8 cellular contexts compared by ENCODE assay signal in the genomic region with DNA sequence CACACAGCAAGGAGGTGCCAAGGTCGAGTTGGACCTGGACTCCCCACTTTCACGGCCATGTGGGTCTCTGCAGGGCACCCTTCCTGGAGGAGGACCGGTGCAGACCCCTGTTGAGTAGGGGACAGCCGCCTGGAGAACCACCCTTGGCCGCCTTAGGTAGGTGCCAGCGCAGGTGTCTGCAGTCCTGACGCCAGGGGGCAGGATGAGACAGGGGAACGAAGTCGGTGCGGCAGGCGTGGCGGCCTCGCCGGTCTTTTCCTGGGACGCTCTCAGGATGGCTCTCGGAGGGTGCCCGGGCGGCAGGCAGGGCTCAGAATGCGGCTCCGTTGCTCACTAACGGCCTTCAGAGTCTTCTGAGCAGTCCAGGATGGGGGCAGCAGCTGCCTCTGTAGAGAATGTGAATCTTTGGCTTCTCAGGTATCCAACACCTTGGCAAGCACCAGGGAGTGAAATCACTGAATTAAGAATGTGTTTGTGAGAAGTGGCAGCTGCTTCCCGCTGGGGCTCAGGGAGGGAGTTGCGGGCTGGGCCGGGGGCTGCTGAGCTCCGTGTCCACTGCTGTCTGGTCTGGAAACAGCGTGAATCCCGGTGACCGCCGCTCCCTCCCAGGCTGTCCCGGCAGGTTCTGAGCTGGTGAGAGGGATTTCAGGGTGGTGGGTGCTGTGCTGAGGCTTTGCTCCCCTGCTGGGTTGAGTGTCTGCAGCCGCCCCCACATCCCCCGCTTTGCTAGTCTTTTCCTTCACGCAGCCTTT. TPM values are rescaled to one million over a fixed set of nuclear protein-coding genes. Genes with fewer than 3 reads are reported as not detected.
DNase-seq lines count a peak whose midpoint lies in the region; ATAC-seq and TF ChIP-seq lines count a peak whose summit lies in the region.

No MANE protein-coding gene starts in this region.

- intact Hi-C loops in dorsolateral prefrontal cortex (cut with DNase I) = loop anchor here (5.0 to 10.0 kb wide), 2 partner anchors 741 to 914 kb away; a partner anchor contains a TSS

- H2AFZ ChIP-seq in GM23248 = no peak overlapping the region

- TF ChIP-seq CTCF in dorsolateral prefrontal cortex (IDR thresholded peaks at IDR 0.05 in 54 of 56, conservative IDR thresholded peaks at IDR 0.05 in 2 of 56; ENCODE audit: low read depth in 1 of 56, partially characterized antibody in 56 of 56) = peak; percentile 45 to 83 (median 69)
- peak; percentile 59 for TF ChIP-seq CTCF in lung (IDR thresholded peaks at IDR 0.05; ENCODE audit: control extremely low read depth, extremely low read depth)

- peak overlapping the region in 5 of 10 experiments; percentile 11 to 44 (median 28); a peak in 6 of 20 replicates for H3K4me3 ChIP-seq in BLaER1 treated with 17β-estradiol and CSF1 and Interleukin-3, amounts not matched to agents 10 nM and 100 nM
- H3K4me3 ChIP-seq in GM23248 (no peak overlapping the region), dorsolateral prefrontal cortex (peak overlapping the region in 16 of 59 donors; percentile 7 to 39 (median 22)), lung (no peak overlapping the region)

- in situ Hi-C loops in GM23248 (cut with MboI) = loop anchor here (25.0 kb wide), 1 partner anchor 2001 kb away; no protein-coding TSS in a partner anchor

- H3K9me2 ChIP-seq in GM23248 (ENCODE audit: insufficient read depth) = no peaks in the 10 kb centered on the region

- peak overlapping the region in 2 of 11 experiments; percentile 20 to 38; a peak in 1 of 22 replicates for H3K27ac ChIP-seq in BLaER1 treated with 17β-estradiol and CSF1 and Interleukin-3, amounts not matched to agents 10 nM and 100 nM
- H3K27ac ChIP-seq in GM23248 (no peak overlapping the region), dorsolateral prefrontal cortex (no peak overlapping the region), lung (ENCODE audit: low read depth in 1 of 2, low read length in 1 of 2) (no peak overlapping the region)

- no peaks in the 10 kb centered on the region for H3K36me3 ChIP-seq in BLaER1 treated with 17β-estradiol and CSF1 and Interleukin-3, amounts not matched to agents 10 nM and 100 nM
- H3K36me3 ChIP-seq in GM23248 (ENCODE audit: low read depth) = no peaks in the 10 kb centered on the region
- no peaks in the 10 kb centered on the region for H3K36me3 ChIP-seq in lung (ENCODE audit: control insufficient read depth in 2 of 2, insufficient read depth in 2 of 2, low read length in 2 of 2)

- no peaks in the 10 kb centered on the region for H3K79me2 ChIP-seq in GM23248 (ENCODE audit: insufficient read depth)

- peaks cover 0 to 49% (median 0%) of the 10 kb centered on the region in 11 experiments; a peak in 5 of 22 replicates for H4K20me1 ChIP-seq in BLaER1 treated with 17β-estradiol and CSF1 and Interleukin-3, amounts not matched to agents 10 nM and 100 nM
- H4K20me1 ChIP-seq in GM23248 (ENCODE audit: insufficient read depth) = no peaks in the 10 kb centered on the region

- whole genome bisulfite sequencing in GM23248 (ENCODE audit: low coverage in 1 of 2, low lambda C conversion rate in 2 of 2, missing lambda C conversion rate in 2 of 2), 2 experiments = 20 to 28% methylated on average over 30 to 31 of the region's 33 CpGs
- 12 to 18% methylated on average over 33 of the region's 33 CpGs for WGBS in lung, 2 donors

- ATAC-seq in lung (ENCODE audit: insufficient read depth, low FRiP score) = peak; percentile 54
- no peak for ATAC-seq in GM19452 (IDR thresholded peaks at IDR 0.05; ENCODE audit: unreplicated experiment)

- peaks cover 31 to 69% (median 65%) of the 10 kb centered on the region in 10 experiments for H3K4me1 ChIP-seq in BLaER1 treated with 17β-estradiol and CSF1 and Interleukin-3, amounts not matched to agents 10 nM and 100 nM
- H3K4me1 ChIP-seq in GM23248 (ENCODE audit: insufficient read depth) (no peaks in the 10 kb centered on the region), lung (ENCODE audit: control insufficient read depth in 2 of 2, insufficient read depth in 2 of 2, low read length in 2 of 2) (no peaks in the 10 kb centered on the region)

- peak overlapping the region in 6 of 11 experiments; percentile 27 to 63 (median 52); a peak in 8 of 22 replicates for H3K9ac ChIP-seq in BLaER1 treated with 17β-estradiol and CSF1 and Interleukin-3, amounts not matched to agents 10 nM and 100 nM
- H3K9ac ChIP-seq in GM23248 = no peak overlapping the region

- H3K9me3 ChIP-seq in BLaER1 treated with 17β-estradiol and CSF1 and Interleukin-3, amounts not matched to agents 10 nM and 100 nM (replicated peaks in 1 of 11) = no peaks in the 10 kb centered on the region
- H3K9me3 ChIP-seq in GM23248 (ENCODE audit: low read depth) = no peaks in the 10 kb centered on the region
- no peaks in the 10 kb centered on the region for H3K9me3 ChIP-seq in lung (ENCODE audit: control insufficient read depth in 2 of 2, insufficient read depth in 1 of 2, low read length in 1 of 2)

- peak; percentile 67 for DNase-seq in GM23248
- DNase-seq in NCI-H345 (lab: John Stamatoyannopoulos, UW) = peak; percentile 88
- DNase-seq in activated CD4-positive, alpha-beta T cell treated with anti-CD3 and anti-CD28 coated beads, Interleukin-2, amount 50 U/mL, for 1 hour = peak; percentile 79
- peak; percentile 48 to 83 (median 64) for DNase-seq in dorsolateral prefrontal cortex
- peak; percentile 77 for DNase-seq in lung (ENCODE audit: low spot score)
- DNase-seq in stimulated activated CD8-positive, alpha-beta memory T cell treated with anti-CD3 and anti-CD28 coated beads, Interleukin-15, amount 100 ng/mL, for 1 hour (ENCODE audit: low read depth) = peak; percentile 57

- peak overlapping the region; percentile 68 to 100 (median 87) for H3K4me2 ChIP-seq in BLaER1 treated with 17β-estradiol and CSF1 and Interleukin-3, amounts not matched to agents 10 nM and 100 nM
- no peak overlapping the region for H3K4me2 ChIP-seq in GM23248 (ENCODE audit: unreplicated experiment)

- H3F3A ChIP-seq in GM23248 (ENCODE audit: insufficient read depth) = no peaks in the 10 kb centered on the region

- H3K27me3 ChIP-seq in BLaER1 treated with 17β-estradiol and CSF1 and Interleukin-3, amounts not matched to agents 10 nM and 100 nM = peaks cover 0 to 37% (median 0%) of the 10 kb centered on the region in 11 experiments; a peak in 9 of 22 replicates
- H3K27me3 ChIP-seq in GM23248 (replicated peaks; ENCODE audit: insufficient read depth) (no peaks in the 10 kb centered on the region), dorsolateral prefrontal cortex (peaks cover 0 to 10% (median 0%) of the 10 kb centered on the region in 45 donors), lung (ENCODE audit: control insufficient read depth, insufficient read depth) (no peaks in the 10 kb centered on the region)

RNA-seq across cellular contexts. Expression of a gene that starts 10.9 kb away (rescaled TPM):
- 18.5 and 33.2 TPM in 2 replicates for total RNA-seq in GM23248 (2014; rRNA removed; shearing (Covaris generic))
- polyA plus RNA-seq in GM23248 (2016; fragmentation: Nextera tagmentation; extraction: Ambion mirVana) (35.9 and 36.9 TPM in 2 replicates), lung (10 to 100 TPM; 10.8 to 15.8 TPM)
- total RNA-seq in dorsolateral prefrontal cortex (10 to 100 TPM in 118 of 120 experiments, 1 to 10 TPM in 2; 8.6 to 24.2 (median 15.2) TPM), lung (10 to 100 TPM; 19.3 TPM)

RNA-seq across cellular contexts. Expression of a gene that starts 53.7 kb away (rescaled TPM):
- 6.4 and 18.3 TPM in 2 replicates for total RNA-seq in GM23248 (2014; rRNA removed; shearing (Covaris generic))
- polyA plus RNA-seq in GM23248 (2016; fragmentation: Nextera tagmentation; extraction: Ambion mirVana) (2.4 and 3.2 TPM in 2 replicates), lung (1 to 10 TPM; 5.1 to 5.6 TPM)
- total RNA-seq in dorsolateral prefrontal cortex (10 to 100 TPM in 117 of 120 experiments, 1 to 10 TPM in 3; 6.3 to 27.1 (median 16.6) TPM), lung (10 to 100 TPM in 1 of 2 donors, 1 to 10 TPM in 1; 6.1 to 12.1 TPM)

RNA-seq across cellular contexts. Expression of a gene that starts 53.9 kb away (rescaled TPM):
- 12.3 and 14.8 TPM in 2 replicates for total RNA-seq in GM23248 (2014; rRNA removed; shearing (Covaris generic))
- polyA plus RNA-seq in GM23248 (2016; fragmentation: Nextera tagmentation; extraction: Ambion mirVana) = 24.7 and 29.8 TPM in 2 replicates
- total RNA-seq in dorsolateral prefrontal cortex = 10 to 100 TPM; 37.8 to 83.4 (median 59.1) TPM
- total RNA-seq in lung = 10 to 100 TPM; 39.5 to 56.5 TPM
- 10 to 100 TPM in 1 of 2 donors, 1 to 10 TPM in 1; 8.9 to 11.4 TPM for polyA plus RNA-seq in lung
